16 cellular contexts compared by ENCODE assay signal in genomic region chr16:16183562-16183961, GRCh38. TPM values are rescaled to one million over a fixed set of nuclear protein-coding genes. Genes with fewer than 3 reads are reported as not detected.
A peak's percentile ranks its signal among the peaks of the same experiment; 100 is the strongest.
DNase-seq lines count a peak whose midpoint lies in the region; ATAC-seq, FAIRE-seq and TF ChIP-seq lines count a peak whose summit lies in the region.
"Had no signal": no experiment of that assay in that cellular context is flagged by ENCODE, and none has a peak within 500 bp of the region (broad histone marks: within the 10 kb centered on the region; RNA-seq: fewer than 3 reads in every experiment).

No MANE protein-coding gene starts in this region.

- TF ChIP-seq POLR2A in A549 (IDR thresholded peaks at IDR 0.05; ENCODE audit: low read length): no peak

- H3K4me1 ChIP-seq in A549 (no peaks in the 10 kb centered on the region), OCI-LY7 (ENCODE audit: insufficient read depth, low read length, poor library complexity, severe bottlenecking) (no peaks in the 10 kb centered on the region)
- H3K4me1 ChIP-seq: vagina had no signal

- no TSS peak for BruUV-seq in OCI-LY7 (replicated peaks; lab: Mats Ljungman, UMichigan)

- no peaks in the 10 kb centered on the region for H3K9me3 Mint-ChIP-seq in activated naive CD4-positive, alpha-beta T cell treated with anti-CD3 and anti-CD28 coated beads, Interleukin-2, amount 50 U/mL, for 72 hours

- POLR2A ChIA-PET in A549 (lab: Yijun Ruan, JAX) (no interaction called here), OCI-LY7 (lab: Charles Lee) (no interaction called here)

- H3K4me2 ChIP-seq in A549: no peak overlapping the region
- no peak overlapping the region for H3K4me2 ChIP-seq in OCI-LY7 (ENCODE audit: low read length)

- no peaks in the 10 kb centered on the region for H3K36me3 Mint-ChIP-seq in activated naive CD4-positive, alpha-beta T cell treated with anti-CD3 and anti-CD28 coated beads, Interleukin-2, amount 50 U/mL, for 72 hours

- H3K36me3 ChIP-seq in OCI-LY7 (ENCODE audit: insufficient read depth, low read length): no peaks in the 10 kb centered on the region
- H3K36me3 ChIP-seq: BLaER1 treated with 17β-estradiol and CSF1 and Interleukin-3, amounts not matched to agents 10 nM and 100 nM; ovary; vagina had no signal

- H3K9me3 ChIP-seq in A549 (no peaks in the 10 kb centered on the region), OCI-LY7 (ENCODE audit: low read length) (no peaks in the 10 kb centered on the region)
- H3K9me3 ChIP-seq: ovary, vagina had no signal

- no peaks in the 10 kb centered on the region for H4K20me1 ChIP-seq in OCI-LY7 (ENCODE audit: insufficient read depth, low read length)
- H4K20me1 ChIP-seq: BLaER1 treated with 17β-estradiol and CSF1 and Interleukin-3, amounts not matched to agents 10 nM and 100 nM had no signal

- H3K4me3 ChIP-seq in A549 (no peak overlapping the region), GM12865 (ENCODE audit: low read depth, low read length) (no peak overlapping the region), OCI-LY7 (ENCODE audit: low read depth, low read length, poor library complexity, severe bottlenecking) (no peak overlapping the region), fibroblast of pulmonary artery (replicated peaks; ENCODE audit: low read depth, low read length) (no peak overlapping the region)
- H3K4me3 ChIP-seq: BLaER1 treated with 17β-estradiol and CSF1 and Interleukin-3, amounts not matched to agents 10 nM and 100 nM; ovary; vagina had no signal

- no peak for FAIRE-seq in A549 (lab: Jason Lieb, UNC)

- 84% methylated on average over 8 of the region's 8 CpGs for WGBS in A549 (ENCODE audit: missing lambda C conversion rate)

- CTCF ChIA-PET in A549 (lab: Yijun Ruan, JAX) (interaction anchor here (0.8 to 2.6 kb wide), 5 partner anchors 9 to 418 kb away, joined by 3 to 10 read pairs (median 4); no protein-coding TSS in a partner anchor), OCI-LY7 (lab: Charles Lee; ENCODE audit: unreplicated experiment) (no interaction called here)

- H3K27ac Mint-ChIP-seq in activated naive CD4-positive, alpha-beta T cell treated with anti-CD3 and anti-CD28 coated beads, Interleukin-2, amount 50 U/mL, for 72 hours: peak overlapping the region in 1 of 2 donors; percentile 70

- TF ChIP-seq CTCF in A549 (IDR thresholded peaks at IDR 0.05) (peak; percentile 26), GM12865 (IDR thresholded peaks at IDR 0.05; ENCODE audit: insufficient read depth, low read depth, low read length, missing control alignments) (peak; percentile 18), OCI-LY7 (conservative IDR thresholded peaks at IDR 0.05; ENCODE audit: low read length) (peak; percentile 69), fibroblast of pulmonary artery (IDR thresholded peaks at IDR 0.05; ENCODE audit: low read length, missing control alignments) (peak; percentile 15)

- no peaks in the 10 kb centered on the region for H3K79me2 ChIP-seq in OCI-LY7 (ENCODE audit: insufficient read depth, low read depth, low read length)

- H3K9me2 ChIP-seq in OCI-LY7 (ENCODE audit: insufficient read depth, low read length): no peaks in the 10 kb centered on the region

- TF ChIP-seq EP300 in A549 (IDR thresholded peaks at IDR 0.05): no peak

- no peak for ATAC-seq in A549
- no peak for ATAC-seq in GM21619 (IDR thresholded peaks at IDR 0.05; ENCODE audit: unreplicated experiment)
- no peak for ATAC-seq in activated naive CD4-positive, alpha-beta T cell treated with anti-CD3 and anti-CD28 coated beads, Interleukin-2, amount 50 U/mL, for 72 hours

- H3K27ac ChIP-seq in A549 (no peak overlapping the region), OCI-LY7 (ENCODE audit: low read depth, low read length, poor library complexity, severe bottlenecking) (no peak overlapping the region)
- H3K27ac ChIP-seq: ovary, vagina had no signal

- H2AFZ ChIP-seq in OCI-LY7 (ENCODE audit: low read length): no peak overlapping the region

- DNase-seq in A549 (ENCODE audit: low read depth in 1 of 2, low spot score in 1 of 2): no peak
- no peak for DNase-seq in GM12865 (ENCODE audit: low read depth)
- peak; percentile 21 for DNase-seq in OCI-LY7 (ENCODE audit: low spot score)
- DNase-seq in fibroblast of pulmonary artery (ENCODE audit: low read depth): no peak
- no peak for DNase-seq in HCEC 1CT
- DNase-seq in activated naive CD4-positive, alpha-beta T cell treated with anti-CD3 and anti-CD28 coated beads, Interleukin-2, amount 50 U/mL, for 72 hours (ENCODE audit: low spot score in 2 of 2): no peak
- DNase-seq in activated T-cell treated with anti-CD3 and anti-CD28 coated beads, Interleukin-2, amount 50 U/mL, for 48 hours: no peak
- DNase-seq: activated CD4-positive, alpha-beta T cell treated with anti-CD3 and anti-CD28 coated beads, Interleukin-2, amount 50 U/mL, for 48 hours; central memory CD4-positive, alpha-beta T cell; midbrain; ovary; stimulated activated CD8-positive, alpha-beta memory T cell treated with anti-CD3 and anti-CD28 coated beads, Interleukin-4, amount 100 ng/mL, for 48 hours; T-helper 2 cell had no signal

- no peak for TF ChIP-seq RAD21 in A549 (conservative IDR thresholded peaks at IDR 0.05 in 1 of 2, IDR thresholded peaks at IDR 0.05 in 1 of 2)

- intact Hi-C loops in OCI-LY7 (cut with micrococcal nuclease; ENCODE audit: unreplicated experiment): no loop called here

TF ChIP-seq in A549, 52 proteins besides CTCF, POLR2A, EP300 and RAD21:
- TF ChIP-seq NFE2L2 (conservative IDR thresholded peaks at IDR 0.05; ENCODE audit: low read length) (no peak), JUNB (IDR thresholded peaks at IDR 0.05) (no peak), EHMT2 (IDR thresholded peaks at IDR 0.05; ENCODE audit: low read depth) (no peak), KDM5A (IDR thresholded peaks at IDR 0.05) (no peak), HOXB5 (CRISPR knock-in tag; IDR thresholded peaks at IDR 0.05) (no peak), TFCP2L1 (CRISPR knock-in tag; IDR thresholded peaks at IDR 0.05) (no peak), EHF (CRISPR knock-in tag; IDR thresholded peaks at IDR 0.05) (no peak), MAX (IDR thresholded peaks at IDR 0.05) (no peak), POLR2AphosphoS2 (conservative IDR thresholded peaks at IDR 0.05; ENCODE audit: low read length) (no peak), MAFK (IDR thresholded peaks at IDR 0.05; ENCODE audit: partially characterized antibody) (no peak), ZFP36 (IDR thresholded peaks at IDR 0.05; ENCODE audit: borderline replicate concordance, partially characterized antibody) (no peak), CBX8 (IDR thresholded peaks at IDR 0.05) (no peak), FOSL2 (IDR thresholded peaks at IDR 0.05) (no peak), FOSL2 (CRISPR knock-in tag; IDR thresholded peaks at IDR 0.05) (no peak), HEYL (CRISPR knock-in tag; IDR thresholded peaks at IDR 0.05) (no peak), CHD4 (IDR thresholded peaks at IDR 0.05; ENCODE audit: borderline replicate concordance) (no peak), BHLHE40 (IDR thresholded peaks at IDR 0.05; ENCODE audit: low read depth, low read length) (no peak), FOSB (CRISPR knock-in tag; IDR thresholded peaks at IDR 0.05) (no peak), SREBF2 (IDR thresholded peaks at IDR 0.05) (no peak)

RNA-seq across cellular contexts. Expression of gene ABCC6, which starts 39.7 kb away (rescaled TPM):
- polyA plus RNA-seq in A549 (2011; rRNA removed) (5.0 and 6.1 TPM in 2 replicates), A549 (2017; fragmentation: RNase III; extraction: RNeasy Plus Mini Kit Qiagen cat#74134 plus additional on column Dnase treatment) (2.9 to 4.0 TPM (median 3.6 TPM) in 3 replicates)
- 1.5 and 1.9 TPM in 2 replicates for polyA plus RNA-seq in A549 (2012; cell fraction: cytosol; rRNA removed)
- 3.0 TPM in 2 replicates for polyA plus RNA-seq in A549 (2012; cell fraction: nucleus; rRNA removed)
- 5.5 and 8.1 TPM in 2 replicates for polyA minus RNA-seq in A549 (2011; rRNA and poly(A)+ RNA removed)
- not detected in 2 replicates for total RNA-seq in OCI-LY7 (2014; rRNA removed; shearing (Covaris generic))
- total RNA-seq in OCI-LY7 (2022): not detected in 2 replicates
- total RNA-seq in activated naive CD4-positive, alpha-beta T cell treated with anti-CD3 and anti-CD28 coated beads, Interleukin-2, amount 50 U/mL, for 72 hours: not detected

RNA-seq across cellular contexts. Expression of gene NOMO3, which starts 48.8 kb away (rescaled TPM):
- polyA plus RNA-seq in A549 (2011; rRNA removed) (80.8 and 89.1 TPM in 2 replicates), A549 (2017; fragmentation: RNase III; extraction: RNeasy Plus Mini Kit Qiagen cat#74134 plus additional on column Dnase treatment) (27.6 to 31.1 TPM (median 28.1 TPM) in 3 replicates)
- polyA plus RNA-seq in A549 (2012; cell fraction: cytosol; rRNA removed): 12.4 and 15.1 TPM in 2 replicates
- 33.3 and 56.4 TPM in 2 replicates for polyA plus RNA-seq in A549 (2012; cell fraction: nucleus; rRNA removed)
- polyA minus RNA-seq in A549 (2011; rRNA and poly(A)+ RNA removed): 81.8 and 183 TPM in 2 replicates
- 32.0 and 36.6 TPM in 2 replicates for total RNA-seq in OCI-LY7 (2014; rRNA removed; shearing (Covaris generic))
- 64.6 and 75.6 TPM in 2 replicates for total RNA-seq in OCI-LY7 (2022)
- total RNA-seq in activated naive CD4-positive, alpha-beta T cell treated with anti-CD3 and anti-CD28 coated beads, Interleukin-2, amount 50 U/mL, for 72 hours: 10 to 100 TPM; 18.8 to 36.8 TPM

Comparison
In these comparisons a context has a peak if more than half of its experiments do, and no peak if none do; other contexts are left out.
1. CTCF ChIP-seq: peak in every context shown above with its lines; median percentile 69 in OCI-LY7; 26 in A549; 18 in GM12865; 15 in fibroblast of pulmonary artery.